1 cellular context compared by ENCODE assay signal in genomic region chr5:59768204-59769040, GRCh38.
TF ChIP-seq lines count a peak whose summit lies in the region.

No MANE protein-coding gene starts in this region.

TF ChIP-seq in GM12878, 131 proteins besides CTCF, POLR2A, EP300 and RAD21 (continued from another document):
- TF ChIP-seq RUNX3 (IDR thresholded peaks at IDR 0.05; ENCODE audit: low read length) (peak; percentile 8; the same call in 1 of the 2 replicates), BCL3 (IDR thresholded peaks at IDR 0.05; ENCODE audit: borderline replicate concordance, insufficient read depth, low read depth, low read length, poor library complexity, severe bottlenecking) (no peak), TCF3 (IDR thresholded peaks at IDR 0.05; ENCODE audit: borderline replicate concordance, insufficient read depth, low read depth, low read length) (no peak), HCFC1 (IDR thresholded peaks at IDR 0.05; ENCODE audit: low read length) (no peak), NFIC (IDR thresholded peaks at IDR 0.05; ENCODE audit: low read depth, low read length) (no peak), SPI1 (IDR thresholded peaks at IDR 0.05; ENCODE audit: borderline replicate concordance, insufficient read depth, low read depth, low read length) (no peak), RFX5 (IDR thresholded peaks at IDR 0.05; ENCODE audit: low read depth, low read length) (no peak), ZNF24 (IDR thresholded peaks at IDR 0.05) (no peak), E2F4 (IDR thresholded peaks at IDR 0.05; ENCODE audit: low read depth, low read length) (no peak), ZZZ3 (IDR thresholded peaks at IDR 0.05; ENCODE audit: control insufficient read depth, insufficient read length, low read depth) (no peak), YBX1 (IDR thresholded peaks at IDR 0.05) (no peak), BHLHE40 (IDR thresholded peaks at IDR 0.05; ENCODE audit: borderline replicate concordance in 1 of 2, low read depth in 2 of 2, low read length in 1 of 2) (0 out of 4 replicates have a peak, but pooled peaks of 1 of the 2 experiments have one; percentile 11), GATAD2B (conservative IDR thresholded peaks at IDR 0.05; ENCODE audit: low read depth) (no peak), PBX3 (IDR thresholded peaks at IDR 0.05; ENCODE audit: insufficient replicate concordance, low read depth, low read length) (no peak), EED (IDR thresholded peaks at IDR 0.05; ENCODE audit: low read depth) (no peak), IRF3 (IDR thresholded peaks at IDR 0.05) (no peak), FOXM1 (IDR thresholded peaks at IDR 0.05; ENCODE audit: low read depth, low read length) (no peak)
